Comparison of ENCODE assay signal across 1 cellular context in the genomic region with DNA sequence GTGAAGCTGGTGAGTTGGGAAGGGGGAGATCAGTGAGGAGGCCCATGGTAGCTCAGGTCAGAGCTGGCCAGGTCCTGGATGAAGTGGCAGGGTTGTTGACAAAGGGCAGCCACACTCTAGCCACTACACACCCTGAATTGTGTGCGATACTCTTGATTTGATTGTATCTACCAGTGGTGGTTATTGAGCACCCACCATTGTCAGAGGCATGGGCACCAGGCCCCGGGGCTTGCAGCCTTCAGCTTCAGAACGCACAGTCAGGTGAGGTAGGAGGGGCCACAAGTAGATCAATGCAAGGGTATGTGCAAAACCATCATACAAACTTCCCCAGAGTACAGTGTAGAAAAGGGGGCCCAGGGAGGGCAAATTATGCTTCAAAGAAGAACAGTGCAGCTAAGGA.
TF ChIP-seq lines count a peak whose summit lies in the region.

No MANE protein-coding gene starts in this region.

TF ChIP-seq in K562, 482 proteins besides CTCF, POLR2A, EP300 and RAD21 (continued from another document):
- TF ChIP-seq, protein P1, sequence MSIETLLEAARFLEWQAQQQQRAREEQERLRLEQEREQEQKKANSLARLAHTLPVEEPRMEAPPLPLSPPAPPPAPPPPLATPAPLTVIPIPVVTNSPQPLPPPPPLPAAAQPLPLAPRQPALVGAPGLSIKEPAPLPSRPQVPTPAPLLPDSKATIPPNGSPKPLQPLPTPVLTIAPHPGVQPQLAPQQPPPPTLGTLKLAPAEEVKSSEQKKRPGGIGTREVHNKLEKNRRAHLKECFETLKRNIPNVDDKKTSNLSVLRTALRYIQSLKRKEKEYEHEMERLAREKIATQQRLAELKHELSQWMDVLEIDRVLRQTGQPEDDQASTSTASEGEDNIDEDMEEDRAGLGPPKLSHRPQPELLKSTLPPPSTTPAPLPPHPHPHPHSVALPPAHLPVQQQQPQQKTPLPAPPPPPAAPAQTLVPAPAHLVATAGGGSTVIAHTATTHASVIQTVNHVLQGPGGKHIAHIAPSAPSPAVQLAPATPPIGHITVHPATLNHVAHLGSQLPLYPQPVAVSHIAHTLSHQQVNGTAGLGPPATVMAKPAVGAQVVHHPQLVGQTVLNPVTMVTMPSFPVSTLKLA (conservative IDR thresholded peaks at IDR 0.05): no peak
- TF ChIP-seq SMAD4 (CRISPR knock-in tag; conservative IDR thresholded peaks at IDR 0.05): no peak
- TF ChIP-seq CREB1 (IDR thresholded peaks at IDR 0.05): no peak
- no peak for TF ChIP-seq CREB1 (CRISPR knock-in tag; IDR thresholded peaks at IDR 0.05)
- TF ChIP-seq, protein P2, sequence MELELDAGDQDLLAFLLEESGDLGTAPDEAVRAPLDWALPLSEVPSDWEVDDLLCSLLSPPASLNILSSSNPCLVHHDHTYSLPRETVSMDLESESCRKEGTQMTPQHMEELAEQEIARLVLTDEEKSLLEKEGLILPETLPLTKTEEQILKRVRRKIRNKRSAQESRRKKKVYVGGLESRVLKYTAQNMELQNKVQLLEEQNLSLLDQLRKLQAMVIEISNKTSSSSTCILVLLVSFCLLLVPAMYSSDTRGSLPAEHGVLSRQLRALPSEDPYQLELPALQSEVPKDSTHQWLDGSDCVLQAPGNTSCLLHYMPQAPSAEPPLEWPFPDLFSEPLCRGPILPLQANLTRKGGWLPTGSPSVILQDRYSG (tag; conservative IDR thresholded peaks at IDR 0.05; ENCODE audit: low read depth): no peak
- TF ChIP-seq MTA2 (IDR thresholded peaks at IDR 0.05; ENCODE audit: low read depth): no peak
- TF ChIP-seq NCOA6 (IDR thresholded peaks at IDR 0.05): no peak
- TF ChIP-seq ZNF263 (CRISPR knock-in tag; IDR thresholded peaks at IDR 0.05; ENCODE audit: borderline replicate concordance): no peak
- TF ChIP-seq SUPT5H (IDR thresholded peaks at IDR 0.05): no peak
- no peak for TF ChIP-seq SP2 (IDR thresholded peaks at IDR 0.05; ENCODE audit: extremely low read depth, low read depth, low read length, poor library complexity, severe bottlenecking)
- no peak for TF ChIP-seq KDM5B (IDR thresholded peaks at IDR 0.05; ENCODE audit: insufficient replicate concordance, low read depth, low read length)
- no peak for TF ChIP-seq YBX1 (IDR thresholded peaks at IDR 0.05)
- no peak for TF ChIP-seq MYBL2 (IDR thresholded peaks at IDR 0.05; ENCODE audit: low read depth)
- TF ChIP-seq MYBL2 (CRISPR knock-in tag; IDR thresholded peaks at IDR 0.05; ENCODE audit: borderline replicate concordance): no peak
